In genomic region chr3:50567011-50567385, GRCh38 we compare ENCODE assay signal across 8 cellular contexts. TPM values are rescaled to one million over a fixed set of nuclear protein-coding genes. Genes with fewer than 3 reads are reported as not detected.
DNase-seq lines count a peak whose midpoint lies in the region; ATAC-seq and TF ChIP-seq lines count a peak whose summit lies in the region.

No MANE protein-coding gene starts in this region.

- peaks cover 0 to 3% of the 10 kb centered on the region in 2 donors for H3K27me3 Mint-ChIP-seq in CD8-positive, alpha-beta memory T cell

- H3K4me1 Mint-ChIP-seq in CD8-positive, alpha-beta memory T cell, result peaks cover 32 to 64% (median 36%) of the 10 kb centered on the region in 3 donors

- peaks cover 0 to 19% (median 2%) of the 10 kb centered on the region in 3 donors for H3K36me3 Mint-ChIP-seq in CD8-positive, alpha-beta memory T cell

- TF ChIP-seq CTCF in fibroblast of the aortic adventitia (IDR thresholded peaks at IDR 0.05; ENCODE audit: insufficient read depth, low read length) (no peak), prostate gland (IDR thresholded peaks at IDR 0.05) (no peak)

- no peaks in the 10 kb centered on the region for H3K36me3 ChIP-seq in CD8-positive, alpha-beta memory T cell (ENCODE audit: insufficient read depth, low read length)
- no peaks in the 10 kb centered on the region for H3K36me3 ChIP-seq in prostate gland

- H3K9me3 ChIP-seq in CD8-positive, alpha-beta memory T cell (ENCODE audit: low read length), result no peaks in the 10 kb centered on the region
- H3K9me3 ChIP-seq in prostate gland, result no peaks in the 10 kb centered on the region

- no peaks in the 10 kb centered on the region for H3K27me3 ChIP-seq in CD8-positive, alpha-beta memory T cell (ENCODE audit: insufficient read depth, low read length, poor library complexity, severe bottlenecking)
- H3K27me3 ChIP-seq in prostate gland (replicated peaks; ENCODE audit: insufficient read depth), result no peaks in the 10 kb centered on the region

- ATAC-seq in HG03571 (IDR thresholded peaks at IDR 0.05; ENCODE audit: unreplicated experiment), result no peak

- WGBS in prostate gland, result 7% methylated on average over 11 of the region's 11 CpGs

- H3K27ac ChIP-seq in CD8-positive, alpha-beta memory T cell (ENCODE audit: low read depth, low read length), result peak overlapping the region; percentile 55
- peak overlapping the region; percentile 37 to 57 for H3K27ac ChIP-seq in prostate gland

- H3K4me3 ChIP-seq in CD8-positive, alpha-beta memory T cell (ENCODE audit: low read length), result peak overlapping the region; percentile 57
- H3K4me3 ChIP-seq in fibroblast of the aortic adventitia (ENCODE audit: low read depth, low read length) (peak overlapping the region; percentile 71), prostate gland (peak overlapping the region; percentile 51 to 53)

- H3K4me1 ChIP-seq in CD8-positive, alpha-beta memory T cell (ENCODE audit: insufficient read depth, low read length), result peaks cover 46% of the 10 kb centered on the region
- peaks cover 3% of the 10 kb centered on the region for H3K4me1 ChIP-seq in prostate gland (replicated peaks)

- no peak for TF ChIP-seq POLR2A in prostate gland (IDR thresholded peaks at IDR 0.05)

- H3K4me3 Mint-ChIP-seq in CD8-positive, alpha-beta memory T cell, result peak overlapping the region; percentile 53 to 97 (median 76)

- CTCF ChIA-PET in CD8-positive, alpha-beta memory T cell (lab: Charles Lee), result interaction anchor here (1.1 to 18.9 kb wide), 4 partner anchors 23 to 57 kb away, joined by 3 to 724 read pairs (median 90); partner anchors contain the start of genes CISH and MAPKAPK3

- no peak for DNase-seq in CD8-positive, alpha-beta memory T cell
- DNase-seq in RPMI7951 (ENCODE audit: low read depth) (peak; percentile 25), fibroblast of the aortic adventitia (ENCODE audit: low read depth) (no peak), prostate gland (ENCODE audit: low spot score) (no peak), NCI-H1105 treated with DMSO at 0.1 percent for 48 hours (lab: John Stamatoyannopoulos, UW) (no peak), T1000 (lab: John Stamatoyannopoulos, UW) (no peak), NCI-H2107 (lab: John Stamatoyannopoulos, UW) (no peak)

- intact Hi-C loops in prostate gland (cut with DNase I), result loop anchor here (5.0 kb wide), 1 partner anchor 820 kb away; the partner anchor contains the start of gene MANF

- H3K27ac Mint-ChIP-seq in CD8-positive, alpha-beta memory T cell, result peak overlapping the region in 6 of 8 donors; percentile 50 to 95 (median 72)

- POLR2A ChIA-PET in CD8-positive, alpha-beta memory T cell (lab: Charles Lee), result interaction anchor here (0.5 to 6.1 kb wide), 14 partner anchors 20 to 1121 kb away, joined by 3 to 57 read pairs (median 4); partner anchors contain the start of genes CISH, CYB561D2, GNAI2 and IFRD2

- no peaks in the 10 kb centered on the region for H3K9me3 Mint-ChIP-seq in CD8-positive, alpha-beta memory T cell

RNA-seq across cellular contexts. Expression of gene C3orf18, which starts 0.5 kb away (rescaled TPM):
- total RNA-seq in CD8-positive, alpha-beta memory T cell, result 10 to 100 TPM; 11.5 to 13.0 TPM
- polyA plus RNA-seq in CD8-positive, alpha-beta memory T cell, result 15.8 TPM
- 15.5 and 16.0 TPM in 2 replicates for total RNA-seq in RPMI7951 (2014; rRNA removed; shearing (Covaris generic))
- total RNA-seq in fibroblast of the aortic adventitia (ENCODE audit: low replicate concordance) (13.3 and 16.4 TPM in 2 replicates), prostate gland (10 to 100 TPM in 1 of 2 donors, 1 to 10 TPM in 1; 7.5 to 11.0 TPM)

RNA-seq across cellular contexts. Expression of gene HEMK1, which starts 2.3 kb away (rescaled TPM):
- total RNA-seq in CD8-positive, alpha-beta memory T cell, result 10 to 100 TPM; 51.8 to 55.0 TPM
- polyA plus RNA-seq in CD8-positive, alpha-beta memory T cell, result 27.4 TPM
- total RNA-seq in RPMI7951 (2014; rRNA removed; shearing (Covaris generic)), result 8.8 and 12.8 TPM in 2 replicates
- 5.0 and 14.4 TPM in 2 replicates for total RNA-seq in fibroblast of the aortic adventitia (ENCODE audit: low replicate concordance)
- 10 to 100 TPM in 1 of 2 donors, 1 to 10 TPM in 1; 8.5 to 17.1 TPM for total RNA-seq in prostate gland

RNA-seq across cellular contexts. Expression of gene CISH, which starts 44.6 kb away (rescaled TPM):
- 100 to 1,000 TPM; 216 to 222 TPM for total RNA-seq in CD8-positive, alpha-beta memory T cell
- polyA plus RNA-seq in CD8-positive, alpha-beta memory T cell, result 92.8 TPM
- total RNA-seq in RPMI7951 (2014; rRNA removed; shearing (Covaris generic)), result 1.1 and 1.8 TPM in 2 replicates
- 0.98 and 1.4 TPM in 2 replicates for total RNA-seq in fibroblast of the aortic adventitia (ENCODE audit: low replicate concordance)
- 1 to 10 TPM; 5.1 to 7.6 TPM for total RNA-seq in prostate gland

RNA-seq across cellular contexts. Expression of gene MAPKAPK3, which starts 50.0 kb away (rescaled TPM):
- 100 to 1,000 TPM; 153 to 156 TPM for total RNA-seq in CD8-positive, alpha-beta memory T cell
- 57.0 TPM for polyA plus RNA-seq in CD8-positive, alpha-beta memory T cell
- 65.7 and 75.5 TPM in 2 replicates for total RNA-seq in RPMI7951 (2014; rRNA removed; shearing (Covaris generic))
- 16.0 and 55.2 TPM in 2 replicates for total RNA-seq in fibroblast of the aortic adventitia (ENCODE audit: low replicate concordance)
- total RNA-seq in prostate gland, result 10 to 100 TPM; 33.2 to 52.3 TPM

Comparison
In these comparisons a context has a peak if more than half of its experiments do, and no peak if none do; other contexts are left out.
1. RNA of gene CISH, which starts 44.6 kb away (total RNA-seq): 216 to 222 TPM in CD8-positive, alpha-beta memory T cell; 5.1 to 7.6 TPM in prostate gland, 1.1 to 1.8 TPM in RPMI7951 and 0.98 to 1.4 TPM in fibroblast of the aortic adventitia; every median in the first group is over 10 times any median in the second.
2. Peak in every context shown above with its lines, with median percentiles within 50 percentile points of each other: H3K4me3 ChIP-seq.